ENCODE assay signal across 38 cellular contexts in the genomic region with DNA sequence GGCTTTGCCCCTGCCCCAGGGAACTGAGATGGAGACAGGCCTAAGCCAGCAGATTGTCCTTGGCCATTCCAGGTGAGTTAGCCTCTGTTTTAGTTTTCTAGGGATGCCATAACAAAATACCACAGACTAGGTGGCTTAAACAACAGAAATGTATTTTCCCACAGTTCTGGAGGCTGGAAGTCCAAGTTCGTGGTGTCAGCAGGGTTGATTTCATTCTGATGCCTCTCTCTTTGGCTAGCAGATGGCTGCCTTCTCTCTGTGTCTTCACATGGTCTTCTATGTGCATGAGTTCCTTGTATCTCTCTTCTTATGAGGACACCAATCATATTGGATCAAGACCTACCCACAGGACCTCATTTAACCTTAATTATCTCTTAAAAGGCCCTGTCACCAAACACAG. TPM values are rescaled to one million over a fixed set of nuclear protein-coding genes. Genes with fewer than 3 reads are reported as not detected.
"Had no signal": no experiment of that assay in that cellular context is flagged by ENCODE, and none has a peak within 500 bp of the region (broad histone marks: within the 10 kb centered on the region; RNA-seq: fewer than 3 reads in every experiment).

No MANE protein-coding gene starts in this region.

- H3K27ac ChIP-seq: adrenal gland, body of pancreas, cardiac muscle cell, epithelial cell of prostate, esophagus squamous epithelium, gastroesophageal sphincter, WERI-Rb-1 had no signal

- DNase-seq: activated B cell treated with CpG ODN at 0.5 μM for 24 hours; activated CD4-positive, alpha-beta memory T cell treated with anti-CD3 and anti-CD28 coated beads for 36 hours; activated CD4-positive, alpha-beta T cell treated with anti-CD3 and anti-CD28 coated beads for 48 hours; activated CD4-positive, alpha-beta T cell treated with anti-CD3 and anti-CD28 coated beads, Interleukin-2, amount 50 U/mL, for 1 hour; activated CD8-positive, alpha-beta memory T cell treated with anti-CD3 and anti-CD28 coated beads, Interleukin-2, amount 10 ng/mL, durations not matched to agents 7 days and 5 days; activated CD8-positive, alpha-beta memory T cell treated with anti-CD3 and anti-CD28 coated beads, Interleukin-2, amount 50 U/mL, for 4 hours; activated CD8-positive, alpha-beta T cell treated with anti-CD3 and anti-CD28 coated beads, Interleukin-2, amount 10 ng/mL, durations not matched to agents 7 days and 5 days; activated effector memory CD4-positive, alpha-beta T cell treated with anti-CD3 and anti-CD28 coated beads, Interleukin-2, amount 50 U/mL, for 16 hours; activated naive CD4-positive, alpha-beta T cell treated with anti-CD3 and anti-CD28 coated beads for 36 hours; activated naive CD8-positive, alpha-beta T cell treated with anti-CD3 and anti-CD28 coated beads for 36 hours; activated naive CD8-positive, alpha-beta T cell treated with anti-CD3 and anti-CD28 coated beads, Interleukin-2, amount 50 U/mL, for 24 hours; activated T-cell treated with anti-CD3 and anti-CD28 coated beads, Interleukin-2, amount 50 U/mL, for 1 hour; activated T-cell treated with anti-CD3 and anti-CD28 coated beads, Interleukin-2, amount 50 U/mL, for 48 hours; adrenal gland; amygdala; aorta; body of pancreas; cortex of kidney; dermis blood vessel endothelial cell; effector CD4-positive, alpha-beta T cell; effector memory CD8-positive, alpha-beta T cell; esophagus squamous epithelium; foreskin melanocyte; heart right ventricle; T-helper 1 cell; T-helper 17 cell; T1000; WERI-Rb-1 had no signal

- H3K27me3 ChIP-seq: adrenal gland, body of pancreas, cardiac muscle cell, esophagus squamous epithelium, heart right ventricle had no signal

- H3K9me3 ChIP-seq: adrenal gland, body of pancreas, esophagus squamous epithelium had no signal

- H3K4me3 ChIP-seq: adrenal gland, body of pancreas, cardiac muscle cell, esophagus squamous epithelium, gastroesophageal sphincter, heart right ventricle had no signal

- ATAC-seq: activated CD4-positive, CD25-positive, alpha-beta regulatory T cell treated with anti-CD3 and anti-CD28 coated beads, Interleukin-2, amount 50 U/mL, for 24 hours; activated CD8-positive, alpha-beta memory T cell treated with anti-CD3 and anti-CD28 coated beads, Interleukin-2, amount 10 ng/mL, durations not matched to agents 7 days and 5 days; activated CD8-positive, alpha-beta T cell treated with anti-CD3 and anti-CD28 coated beads, Interleukin-2, amount 10 ng/mL, durations not matched to agents 7 days and 5 days; activated naive CD8-positive, alpha-beta T cell treated with anti-CD3 and anti-CD28 coated beads, Interleukin-2, amount 50 U/mL, for 24 hours; body of pancreas; effector memory CD8-positive, alpha-beta T cell; gastroesophageal sphincter; heart right ventricle; T-helper 17 cell had no signal

- H3K36me3 ChIP-seq: adrenal gland, cardiac muscle cell, esophagus squamous epithelium, gastroesophageal sphincter, WERI-Rb-1 had no signal

RNA-seq across cellular contexts. Expression of gene FAM20A, which starts 12.8 kb away (rescaled TPM):
- total RNA-seq: activated B cell treated with CpG ODN at 0.5 μM for 24 hours; activated CD4-positive, alpha-beta memory T cell treated with anti-CD3 and anti-CD28 coated beads for 36 hours; activated CD8-positive, alpha-beta memory T cell treated with anti-CD3 and anti-CD28 coated beads for 36 hours; activated CD8-positive, alpha-beta memory T cell treated with anti-CD3 and anti-CD28 coated beads, Interleukin-2, amount 10 ng/mL, durations not matched to agents 7 days and 5 days; activated CD8-positive, alpha-beta T cell treated with anti-CD3 and anti-CD28 coated beads, Interleukin-2, amount 10 ng/mL, durations not matched to agents 7 days and 5 days; activated naive CD4-positive, alpha-beta T cell treated with anti-CD3 and anti-CD28 coated beads for 36 hours; activated naive CD8-positive, alpha-beta T cell treated with anti-CD3 and anti-CD28 coated beads for 36 hours; activated T-helper 1 cell treated with anti-CD3 and anti-CD28 coated beads, Interleukin-12 subunit alpha, Interleukin-12 subunit beta, Interleukin-2, Interleukin-4 antibody, amounts not matched to agents 30 ng/mL and 10 ng/mL and 1 ng/mL, durations not matched to agents 14 hours and 24 hours and 36 hours; activated T-helper 2 cell treated with anti-CD3 and anti-CD28 coated beads, Interferon-gamma antibody, Interleukin-2, Interleukin-4, amounts not matched to agents 10 μg/mL and 5 μg/mL and 100 μg/mL, durations not matched to agents 14 hours and 24 hours and 36 hours; chondrocyte; dermis blood vessel endothelial cell; endothelial cell of umbilical vein; glomerular endothelial cell had no signal
- polyA plus RNA-seq: endothelial cell of umbilical vein had no signal
